19 cellular contexts compared by ENCODE assay signal in the genomic region with DNA sequence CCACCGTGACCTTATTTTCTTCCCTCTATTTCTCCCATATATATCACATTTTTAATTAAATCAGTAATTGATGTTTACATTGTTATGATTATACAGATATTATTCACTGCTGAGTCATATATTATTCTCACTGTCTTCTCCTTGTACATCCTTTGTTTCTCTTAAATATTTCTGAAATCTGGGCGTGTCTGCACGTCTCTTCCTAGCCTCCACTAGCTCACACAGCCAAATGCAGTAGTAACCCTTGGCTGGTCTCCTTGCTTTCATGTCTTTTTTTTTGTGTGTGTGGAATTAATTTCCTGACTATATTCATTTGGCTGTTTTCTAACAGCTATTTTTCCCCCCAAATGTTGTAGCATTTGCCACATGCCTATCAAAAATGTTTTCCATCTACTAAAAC. TPM values are rescaled to one million over a fixed set of nuclear protein-coding genes. Genes with fewer than 3 reads are reported as not detected.
DNase-seq lines count a peak whose midpoint lies in the region; FAIRE-seq and TF ChIP-seq lines count a peak whose summit lies in the region.
"Had no signal": no experiment of that assay in that cellular context is flagged by ENCODE, and none has a peak within 500 bp of the region (broad histone marks: within the 10 kb centered on the region; RNA-seq: fewer than 3 reads in every experiment).

No MANE protein-coding gene starts in this region.

- H3K27ac ChIP-seq in PC-9 (peak overlapping the region; percentile 12; the same call in 1 of the 2 replicates), endothelial cell of umbilical vein (ENCODE audit: insufficient read depth, low read depth, low read length) (no peak overlapping the region), osteoblast (ENCODE audit: low read depth, low read length) (no peak overlapping the region)
- H3K27ac ChIP-seq: heart left ventricle, right atrium auricular region, upper lobe of left lung had no signal

- intact Hi-C loops in PC-9 (cut with micrococcal nuclease; ENCODE audit: unreplicated experiment), result loop anchor here (10.0 kb wide), 1 partner anchor 742 kb away; no protein-coding TSS in a partner anchor
- intact Hi-C loops in endothelial cell of umbilical vein (cut with micrococcal nuclease), result loop anchor here (2.0 to 10.0 kb wide), 3 partner anchors 14 to 922 kb away; no protein-coding TSS in a partner anchor

- H2AFZ ChIP-seq in PC-9 (no peak overlapping the region), endothelial cell of umbilical vein (ENCODE audit: low read depth, low read length) (no peak overlapping the region), osteoblast (ENCODE audit: low read length) (no peak overlapping the region)

- H4K20me1 ChIP-seq in PC-9 (ENCODE audit: insufficient read depth) (no peaks in the 10 kb centered on the region), endothelial cell of umbilical vein (replicated peaks; ENCODE audit: control insufficient read depth, extremely low read depth, insufficient read depth, low read length) (no peaks in the 10 kb centered on the region), osteoblast (ENCODE audit: insufficient read depth, low read length) (no peaks in the 10 kb centered on the region)

- POLR2A ChIA-PET in PC-9 (lab: Charles Lee; ENCODE audit: unreplicated experiment) (interaction anchor here (0.7 kb wide), 1 partner anchor 74 kb away, joined by 6 read pairs; no protein-coding TSS in a partner anchor), endothelial cell of umbilical vein (lab: Charles Lee) (interaction anchor here (2.8 kb wide), 1 partner anchor 16 kb away, joined by 9 read pairs; a partner anchor contains a TSS)

- dilution Hi-C loops in endothelial cell of umbilical vein (cut with MboI; ENCODE audit: extremely low pct_ligation_motif_present, low sequenced_read_pairs), result no loop called here

- H3K4me3 ChIP-seq in PC-9 (no peak overlapping the region), endothelial cell of umbilical vein (replicated peaks in 1 of 3; ENCODE audit: insufficient read depth in 1 of 3, low read depth in 1 of 3, low read length in 3 of 3) (no peak overlapping the region), osteoblast (ENCODE audit: insufficient read depth, low read length) (no peak overlapping the region)
- H3K4me3 ChIP-seq: heart left ventricle, right atrium auricular region, upper lobe of left lung had no signal

- H3K9me3 ChIP-seq in PC-9 (ENCODE audit: insufficient read depth, low read depth) (no peaks in the 10 kb centered on the region), endothelial cell of umbilical vein (replicated peaks; ENCODE audit: control insufficient read depth, insufficient read depth, low read length) (no peaks in the 10 kb centered on the region), osteoblast (ENCODE audit: low read depth, low read length) (no peaks in the 10 kb centered on the region)
- H3K9me3 ChIP-seq: heart left ventricle, right atrium auricular region, upper lobe of left lung had no signal

- no peak for TF ChIP-seq CTCF in PC-9 (conservative IDR thresholded peaks at IDR 0.05)
- TF ChIP-seq CTCF in endothelial cell of umbilical vein (IDR thresholded peaks at IDR 0.05; ENCODE audit: extremely low read depth in 1 of 2, insufficient read depth in 1 of 2, low read depth in 1 of 2, low read length in 2 of 2), result no peak
- TF ChIP-seq CTCF in osteoblast (IDR thresholded peaks at IDR 0.05; ENCODE audit: extremely low read depth, low read depth, low read length), result no peak

- H3K4me2 ChIP-seq in PC-9 (peak overlapping the region; percentile 14; the same call in 1 of the 2 replicates), endothelial cell of umbilical vein (ENCODE audit: insufficient read depth, low read length) (no peak overlapping the region), osteoblast (ENCODE audit: insufficient read depth, low read length) (no peak overlapping the region)

- H3K79me2 ChIP-seq in PC-9 (ENCODE audit: low read depth), result peaks cover 42% of the 10 kb centered on the region
- peaks cover 4% of the 10 kb centered on the region for H3K79me2 ChIP-seq in endothelial cell of umbilical vein (ENCODE audit: control insufficient read depth, insufficient read depth, low read length)
- peaks cover 15% of the 10 kb centered on the region for H3K79me2 ChIP-seq in osteoblast (ENCODE audit: insufficient read depth, low read length)

- H3K9ac ChIP-seq in endothelial cell of umbilical vein (replicated peaks; ENCODE audit: extremely low read depth, insufficient read depth, low read length), result no peak overlapping the region

- peaks cover 20% of the 10 kb centered on the region for H3F3A ChIP-seq in PC-9 (ENCODE audit: insufficient read depth, low read depth)

- DNase-seq in EL (peak; percentile 39), PC-9 (no peak), endothelial cell of umbilical vein (ENCODE audit: low read depth, low spot score) (peak; percentile 13), osteoblast (ENCODE audit: insufficient read length, low spot score, missing footprints) (peak; percentile 76), H54 (ENCODE audit: insufficient read length, low spot score) (no peak), iPS-NIHi7 (ENCODE audit: extremely low spot score) (no peak)
- DNase-seq in activated CD4-positive, alpha-beta T cell treated with anti-CD3 and anti-CD28 coated beads for 4 hours, result no peak
- DNase-seq in activated CD8-positive, alpha-beta memory T cell treated with anti-CD3 and anti-CD28 coated beads, Interleukin-2, amount 50 U/mL, for 48 hours, result no peak
- DNase-seq: activated CD4-positive, alpha-beta T cell treated with anti-CD3 and anti-CD28 coated beads, Interleukin-2, amount 10 ng/mL, durations not matched to agents 7 days and 5 days; activated T-cell treated with anti-CD3 and anti-CD28 coated beads, Interleukin-2, amount 50 U/mL, for 72 hours; CD8-positive, alpha-beta memory T cell; effector CD8-positive, alpha-beta T cell; heart left ventricle; left colon; NCI-H1417; stimulated activated CD4-positive, alpha-beta T cell treated with anti-CD3 and anti-CD28 coated beads, Interleukin-2, amount 100 ng/mL, for 48 hours; T-helper 2 cell; upper lobe of left lung had no signal

- no peaks in the 10 kb centered on the region; the same call in 1 of the 2 replicates for H3K36me3 ChIP-seq in PC-9 (ENCODE audit: low read depth)
- H3K36me3 ChIP-seq in endothelial cell of umbilical vein (ENCODE audit: control insufficient read depth in 2 of 2, extremely low read depth in 1 of 2, insufficient read depth in 2 of 2, low read length in 2 of 2), result peaks cover 1 to 8% of the 10 kb centered on the region in 2 experiments
- peaks cover 8% of the 10 kb centered on the region for H3K36me3 ChIP-seq in osteoblast (ENCODE audit: insufficient read depth, low read length)
- H3K36me3 ChIP-seq: right atrium auricular region had no signal

- H3K9me2 ChIP-seq in PC-9 (ENCODE audit: insufficient read depth), result no peaks in the 10 kb centered on the region

- TF ChIP-seq POLR2A in endothelial cell of umbilical vein (IDR thresholded peaks at IDR 0.05; ENCODE audit: low read depth, low read length) (no peak), H54 (IDR thresholded peaks at IDR 0.05; ENCODE audit: low read depth, low read length) (no peak)

- no peaks in the 10 kb centered on the region for H3K9me1 ChIP-seq in endothelial cell of umbilical vein (replicated peaks; ENCODE audit: control insufficient read depth, extremely low read depth, insufficient read depth, low read length)

- FAIRE-seq in endothelial cell of umbilical vein (lab: Jason Lieb, UNC) (no peak), H54 (lab: Jason Lieb, UNC) (no peak)

- no TSS peak for BruUV-seq in PC-9 (replicated peaks; lab: Mats Ljungman, UMichigan)
- TSS peak; percentile 13 for BruUV-seq in endothelial cell of umbilical vein (replicated peaks; lab: Mats Ljungman, UMichigan)

- H3K27me3 ChIP-seq in PC-9 (ENCODE audit: insufficient read depth, low read depth) (no peaks in the 10 kb centered on the region), endothelial cell of umbilical vein (ENCODE audit: control insufficient read depth in 2 of 2, insufficient read depth in 2 of 2, low read length in 2 of 2) (no peaks in the 10 kb centered on the region), osteoblast (ENCODE audit: insufficient read depth, low read length) (no peaks in the 10 kb centered on the region)
- H3K27me3 ChIP-seq: heart left ventricle, right atrium auricular region, upper lobe of left lung had no signal

- H3K4me1 ChIP-seq in PC-9 (replicated peaks; ENCODE audit: insufficient read depth) (peaks cover 44% of the 10 kb centered on the region), endothelial cell of umbilical vein (ENCODE audit: control insufficient read depth, extremely low read depth, insufficient read depth, low read length) (peaks cover 20% of the 10 kb centered on the region), osteoblast (ENCODE audit: insufficient read depth, low read length) (peaks cover 3% of the 10 kb centered on the region)

- CTCF ChIA-PET in PC-9 (lab: Charles Lee), result no interaction called here
- CTCF ChIA-PET in endothelial cell of umbilical vein (lab: Charles Lee), result interaction anchor here (1.0 to 3.1 kb wide), 8 partner anchors 10 to 313 kb away, joined by 3 to 28 read pairs (median 8); a partner anchor contains a TSS

TF ChIP-seq in endothelial cell of umbilical vein, 7 proteins besides CTCF, POLR2A, EP300 and RAD21:
- no peak for TF ChIP-seq JUN (IDR thresholded peaks at IDR 0.05; ENCODE audit: borderline replicate concordance, insufficient read depth, insufficient read length, low read depth)
- TF ChIP-seq FOS (IDR thresholded peaks at IDR 0.05; ENCODE audit: borderline replicate concordance, insufficient read depth, low read length), result peak; percentile 12

RNA-seq across cellular contexts. Expression of a gene that starts 15.8 kb away (rescaled TPM):
- total RNA-seq in PC-9 (2021) (21.8 and 24.8 TPM in 2 replicates), endothelial cell of umbilical vein (47.3 and 49.3 TPM in 2 replicates), osteoblast (14.1 and 15.9 TPM in 2 replicates)
- polyA plus RNA-seq in endothelial cell of umbilical vein, result 11.3 and 15.2 TPM in 2 replicates
- 22.6 and 23.0 TPM in 2 replicates for polyA plus RNA-seq in endothelial cell of umbilical vein (2011; cell fraction: cytosol; rRNA removed)
- 31.2 and 34.4 TPM in 2 replicates for polyA plus RNA-seq in endothelial cell of umbilical vein (2011; cell fraction: nucleus; rRNA removed)
- polyA plus RNA-seq in endothelial cell of umbilical vein (2012), result 26.5 and 36.1 TPM in 2 replicates
- 16.9 and 17.1 TPM in 2 replicates for polyA minus RNA-seq in endothelial cell of umbilical vein
- 6.8 TPM for polyA minus RNA-seq in endothelial cell of umbilical vein (2011; cell fraction: cytosol; rRNA and poly(A)+ RNA removed)
- polyA minus RNA-seq in endothelial cell of umbilical vein (2011; cell fraction: nucleus; rRNA and poly(A)+ RNA removed), result 15.4 and 17.5 TPM in 2 replicates

RNA-seq across cellular contexts. Expression of a gene that starts 42.5 kb away (rescaled TPM):
- total RNA-seq in PC-9 (2021) (5.6 and 6.8 TPM in 2 replicates), endothelial cell of umbilical vein (2.8 and 3.3 TPM in 2 replicates), osteoblast (10.6 and 12.7 TPM in 2 replicates)
- polyA plus RNA-seq in endothelial cell of umbilical vein, result 0.72 and 0.99 TPM in 2 replicates
- 0.59 and 0.63 TPM in 2 replicates for polyA plus RNA-seq in endothelial cell of umbilical vein (2011; cell fraction: cytosol; rRNA removed)
- 0.70 and 1.0 TPM in 2 replicates for polyA plus RNA-seq in endothelial cell of umbilical vein (2011; cell fraction: nucleus; rRNA removed)
- polyA plus RNA-seq in endothelial cell of umbilical vein (2012), result 0.88 and 0.94 TPM in 2 replicates
- polyA minus RNA-seq in endothelial cell of umbilical vein, result 1.9 TPM in 2 replicates
- polyA minus RNA-seq in endothelial cell of umbilical vein (2011; cell fraction: cytosol; rRNA and poly(A)+ RNA removed), result 4.5 TPM
- 1.7 and 2.4 TPM in 2 replicates for polyA minus RNA-seq in endothelial cell of umbilical vein (2011; cell fraction: nucleus; rRNA and poly(A)+ RNA removed)

Comparison
In these comparisons a context has a peak if more than half of its experiments do, and no peak if none do; other contexts are left out.
1. DNase-seq: peak in EL (single experiment), endothelial cell of umbilical vein (single experiment) and osteoblast (single experiment); none in PC-9 (0 of 2), H54 (single experiment), iPS-NIHi7 (single experiment), activated CD4-positive, alpha-beta T cell treated with anti-CD3 and anti-CD28 coated beads for 4 hours (0 of 2) and activated CD8-positive, alpha-beta memory T cell treated with anti-CD3 and anti-CD28 coated beads, Interleukin-2, amount 50 U/mL, for 48 hours (single experiment).